Comparison of ENCODE assay signal across 11 cellular contexts in the genomic region with DNA sequence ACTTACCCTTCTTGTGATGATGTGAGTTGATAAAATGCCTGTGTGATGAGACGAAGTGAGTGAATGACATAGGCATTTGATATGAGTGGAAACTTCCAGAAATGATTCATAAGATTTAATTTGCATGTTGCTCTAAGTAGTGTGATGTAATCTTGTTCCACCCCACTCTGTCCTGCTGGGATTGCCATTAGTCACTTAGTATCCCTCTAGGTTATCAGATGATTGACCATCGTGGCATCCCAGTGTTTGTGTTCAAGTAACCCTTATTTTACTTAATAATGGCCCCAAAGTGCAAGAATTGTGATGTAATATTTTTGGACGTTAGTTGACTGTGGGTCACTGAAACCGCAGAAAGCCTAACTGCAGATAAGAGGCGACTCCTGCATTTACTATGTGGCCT.
DNase-seq lines count a peak whose midpoint lies in the region; ATAC-seq and TF ChIP-seq lines count a peak whose summit lies in the region.
"Had no signal": no experiment of that assay in that cellular context is flagged by ENCODE, and none has a peak within 500 bp of the region (broad histone marks: within the 10 kb centered on the region; RNA-seq: fewer than 3 reads in every experiment).

No MANE protein-coding gene starts in this region.

- no peak overlapping the region for H3K4me2 ChIP-seq in hepatocyte
- H3K4me2 ChIP-seq: KMS-11 had no signal

- H3K4me1 ChIP-seq in hepatocyte (ENCODE audit: insufficient read depth) = no peaks in the 10 kb centered on the region
- H3K4me1 ChIP-seq: vagina had no signal

- no peaks in the 10 kb centered on the region for H3K36me3 ChIP-seq in hepatocyte (replicated peaks; ENCODE audit: insufficient read depth, low read depth)
- H3K36me3 ChIP-seq: vagina had no signal

- no peak for ATAC-seq in HG02763 (IDR thresholded peaks at IDR 0.05; ENCODE audit: unreplicated experiment)
- no peak for ATAC-seq in HG02759 (IDR thresholded peaks at IDR 0.05; ENCODE audit: unreplicated experiment)

- H2AFZ ChIP-seq in hepatocyte = no peak overlapping the region

- WGBS in hepatocyte (ENCODE audit: low lambda C conversion rate, missing lambda C conversion rate) = 82% methylated on average over 5 of the region's 5 CpGs

- in situ Hi-C loops in ACHN (cut with HindIII; ENCODE audit: low pct_ligation_motif_present, low pct_unique_long_range_greater_than_20kb, low sequenced_read_pairs) (no loop called here), astrocyte of the spinal cord (cut with HindIII; ENCODE audit: low sequenced_read_pairs) (no loop called here)

- H4K20me1 ChIP-seq in hepatocyte (ENCODE audit: insufficient read depth, poor library complexity, severe bottlenecking) = no peaks in the 10 kb centered on the region

- H3K4me3 ChIP-seq in astrocyte of the spinal cord (ENCODE audit: low read depth, low read length) (no peak overlapping the region), hepatocyte (no peak overlapping the region)
- H3K4me3 ChIP-seq: vagina had no signal

- TF ChIP-seq CTCF in astrocyte of the spinal cord (IDR thresholded peaks at IDR 0.05; ENCODE audit: low read depth, low read length) (no peak), hepatocyte (IDR thresholded peaks at IDR 0.05; ENCODE audit: poor library complexity) (no peak)

- peak; percentile 67 for DNase-seq in ACHN
- DNase-seq in HS-27A (ENCODE audit: low read depth) = peak; percentile 97
- peak; percentile 88 for DNase-seq in astrocyte of the spinal cord (ENCODE audit: low read depth, low spot score)
- DNase-seq in hepatocyte (ENCODE audit: low spot score) = peak; percentile 5
- DNase-seq in GOT3 (lab: John Stamatoyannopoulos, UW) = no peak
- DNase-seq in DMS 273 treated with DMSO at 0.1 percent for 48 hours (lab: John Stamatoyannopoulos, UW) = no peak
- DNase-seq: NCI-H510A had no signal

- no peaks in the 10 kb centered on the region for H3K27me3 ChIP-seq in hepatocyte
- H3K27me3 ChIP-seq: vagina had no signal

- no peak overlapping the region for H3K27ac ChIP-seq in hepatocyte
- H3K27ac ChIP-seq: KMS-11, vagina had no signal

- no peaks in the 10 kb centered on the region for H3K79me2 ChIP-seq in hepatocyte

- no peaks in the 10 kb centered on the region for H3K9me3 ChIP-seq in hepatocyte (ENCODE audit: low read depth)
- H3K9me3 ChIP-seq: vagina had no signal

- no peaks in the 10 kb centered on the region for H3K9me2 ChIP-seq in hepatocyte (replicated peaks; ENCODE audit: insufficient read depth)

Comparison
In these comparisons a context has a peak if more than half of its experiments do, and no peak if none do; other contexts are left out.
1. DNase-seq: peak in ACHN (single experiment), HS-27A (single experiment), astrocyte of the spinal cord (single experiment) and hepatocyte (single experiment); none in GOT3 (single experiment) and DMS 273 treated with DMSO at 0.1 percent for 48 hours (single experiment).